Comparison of ENCODE assay signal across 8 cellular contexts in the genomic region with DNA sequence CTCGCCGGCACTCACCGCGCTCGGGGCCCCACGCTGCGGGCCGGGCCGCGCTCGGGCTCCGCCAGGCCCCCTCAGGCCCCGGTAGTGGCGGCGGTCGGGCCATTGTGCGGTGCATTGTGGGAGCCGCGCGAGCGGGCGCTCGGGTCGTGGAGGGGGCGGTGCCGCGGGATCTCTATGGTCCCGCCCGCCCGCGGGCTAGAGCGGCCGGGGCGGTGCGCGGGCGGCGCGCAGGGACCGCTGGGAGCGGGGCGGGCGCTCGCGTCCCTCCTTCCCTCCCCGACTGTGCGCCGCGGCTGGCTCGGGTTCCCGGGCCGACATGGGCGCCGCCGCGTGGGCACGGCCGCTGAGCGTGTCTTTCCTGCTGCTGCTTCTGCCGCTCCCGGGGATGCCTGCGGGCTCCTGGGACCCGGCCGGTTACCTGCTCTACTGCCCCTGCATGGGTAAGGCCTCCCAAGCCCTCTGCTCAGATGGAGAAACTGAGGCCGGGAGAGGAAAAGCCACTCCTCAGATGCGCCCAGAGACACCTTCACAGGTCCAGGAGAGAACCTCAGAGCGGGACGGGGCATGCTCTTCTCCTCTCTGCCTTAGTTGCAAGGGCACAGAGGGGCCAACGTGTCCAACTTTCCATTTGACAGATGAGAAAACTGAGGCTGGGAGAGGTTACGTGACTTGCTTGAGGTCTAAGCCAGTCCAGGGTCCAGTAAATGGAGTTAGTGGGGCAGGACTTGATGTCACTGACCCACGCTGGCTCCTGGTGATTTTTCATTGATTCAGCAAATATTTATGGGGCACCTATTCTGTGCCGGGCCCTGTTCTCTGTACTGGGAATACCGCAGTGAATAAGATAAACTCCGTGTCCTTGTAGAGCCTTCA. TPM values are rescaled to one million over a fixed set of nuclear protein-coding genes. Genes with fewer than 3 reads are reported as not detected.
A peak's percentile ranks its signal among the peaks of the same experiment; 100 is the strongest.
DNase-seq lines count a peak whose midpoint lies in the region; TF ChIP-seq lines count a peak whose summit lies in the region.

A gene with protein sequence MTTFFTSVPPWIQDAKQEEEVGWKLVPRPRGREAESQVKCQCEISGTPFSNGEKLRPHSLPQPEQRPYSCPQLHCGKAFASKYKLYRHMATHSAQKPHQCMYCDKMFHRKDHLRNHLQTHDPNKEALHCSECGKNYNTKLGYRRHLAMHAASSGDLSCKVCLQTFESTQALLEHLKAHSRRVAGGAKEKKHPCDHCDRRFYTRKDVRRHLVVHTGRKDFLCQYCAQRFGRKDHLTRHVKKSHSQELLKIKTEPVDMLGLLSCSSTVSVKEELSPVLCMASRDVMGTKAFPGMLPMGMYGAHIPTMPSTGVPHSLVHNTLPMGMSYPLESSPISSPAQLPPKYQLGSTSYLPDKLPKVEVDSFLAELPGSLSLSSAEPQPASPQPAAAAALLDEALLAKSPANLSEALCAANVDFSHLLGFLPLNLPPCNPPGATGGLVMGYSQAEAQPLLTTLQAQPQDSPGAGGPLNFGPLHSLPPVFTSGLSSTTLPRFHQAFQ (minus strand): TSS at position 118 of the 873 bp plus-strand sequence. CDS start 5,565 bp downstream, outside the sequence.
Gene POFUT1, plus strand, starts transcription at position 255 of the 873 bp plus-strand sequence. Its CDS starts 62 bp downstream, at position 317.

- TF ChIP-seq POLR2A in Raji (IDR thresholded peaks at IDR 0.05; ENCODE audit: insufficient read depth, low read depth, low read length), result peak; percentile 95

- peak within 1 kb of the TSS; percentile 92 for H3K27ac Mint-ChIP-seq in neural progenitor cell

- H3K27me3 Mint-ChIP-seq in neural progenitor cell (ENCODE audit: insufficient read depth, low read depth), result peaks cover 7% of the 10 kb centered on the region

- H3K27ac ChIP-seq in neural progenitor cell (peak within 1 kb of the TSS; percentile 90), stomach smooth muscle (ENCODE audit: low read length) (peak within 1 kb of the TSS; percentile 70)

- H3K4me1 Mint-ChIP-seq in neural progenitor cell, result peaks cover 58% of the 10 kb centered on the region

- H3K4me2 ChIP-seq in neural progenitor cell, result peak within 1 kb of the TSS; percentile 92

- TF ChIP-seq CTCF in fibroblast of villous mesenchyme (IDR thresholded peaks at IDR 0.05; ENCODE audit: insufficient read depth, low read depth, low read length) (no peak), neural progenitor cell (IDR thresholded peaks at IDR 0.05) (peak; percentile 41)

- H3K4me3 Mint-ChIP-seq in neural progenitor cell, result peak within 1 kb of the TSS; percentile 97

- H3K9me3 ChIP-seq in neural progenitor cell (ENCODE audit: low read depth) (no peaks in the 10 kb centered on the region), stomach smooth muscle (ENCODE audit: control insufficient read depth in 2 of 2, low read length in 2 of 2) (no peaks in the 10 kb centered on the region)

- peaks cover 27% of the 10 kb centered on the region for H3F3A ChIP-seq in neural progenitor cell (ENCODE audit: low read depth)

- H3K36me3 Mint-ChIP-seq in neural progenitor cell, result peaks cover 4% of the 10 kb centered on the region

- peaks cover 30% of the 10 kb centered on the region for H3K4me1 ChIP-seq in neural progenitor cell
- H3K4me1 ChIP-seq in stomach smooth muscle (ENCODE audit: control insufficient read depth, insufficient read depth, low read length), result peaks cover 51% of the 10 kb centered on the region

- H2AFZ ChIP-seq in neural progenitor cell (replicated peaks), result peak within 1 kb of the TSS; percentile 87

- H3K4me3 ChIP-seq in fibroblast of villous mesenchyme (ENCODE audit: low read depth, low read length) (peak within 1 kb of the TSS; percentile 94), neural progenitor cell (peak within 1 kb of the TSS; percentile 95), stomach smooth muscle (ENCODE audit: low read length in 2 of 2) (peak within 1 kb of the TSS; percentile 99 to 100)

- DNase-seq in G401 (ENCODE audit: low spot score) (peak; percentile 85), GOT3 (lab: John Stamatoyannopoulos, UW) (peak; percentile 80), LHCN-M2 (ENCODE audit: low read depth) (peak; percentile 82), fibroblast of villous mesenchyme (ENCODE audit: low read depth) (peak; percentile 84), neural progenitor cell (ENCODE audit: low spot score) (peak; percentile 96)
- DNase-seq in activated effector memory CD4-positive, alpha-beta T cell treated with Interleukin-2 at 50 U/mL for 16 hours, result peak; percentile 87

- no peaks in the 10 kb centered on the region for H3K27me3 ChIP-seq in neural progenitor cell
- no peaks in the 10 kb centered on the region for H3K27me3 ChIP-seq in stomach smooth muscle (ENCODE audit: control insufficient read depth in 1 of 2, insufficient read depth in 2 of 2, low read length in 2 of 2)

- in situ Hi-C loops in G401 (cut with HindIII; ENCODE audit: low sequenced_read_pairs), result no loop called here

- H4K20me1 ChIP-seq in neural progenitor cell (ENCODE audit: low read depth), result peaks cover 43% of the 10 kb centered on the region

- no peaks in the 10 kb centered on the region for H3K9me3 Mint-ChIP-seq in neural progenitor cell

- peaks cover 61% of the 10 kb centered on the region for H3K79me2 ChIP-seq in neural progenitor cell (ENCODE audit: low read depth)

- H3K9ac ChIP-seq in neural progenitor cell, result peak within 1 kb of the TSS; percentile 92
- H3K9ac ChIP-seq in stomach smooth muscle (ENCODE audit: low read length in 2 of 2), result peak within 1 kb of the TSS; percentile 97 to 99

- H3K36me3 ChIP-seq in neural progenitor cell (no peaks in the 10 kb centered on the region), stomach smooth muscle (ENCODE audit: control insufficient read depth in 2 of 2, insufficient read depth in 2 of 2, low read length in 2 of 2) (peaks cover 12 to 16% of the 10 kb centered on the region in 2 donors)

RNA-seq across cellular contexts. Expression of the first gene that starts in this region (rescaled TPM):
- 1.3 and 3.6 TPM in 2 replicates for total RNA-seq in G401 (2014; rRNA removed; shearing (Covaris generic))
- total RNA-seq in LHCN-M2 (2014; rRNA removed) (3.3 and 4.6 TPM in 2 replicates), fibroblast of villous mesenchyme (3.9 and 4.3 TPM in 2 replicates), neural progenitor cell (ENCODE audit: low replicate concordance) (16.5 and 21.2 TPM in 2 replicates)
- 4.0 TPM for polyA plus RNA-seq in LHCN-M2 (2012)

RNA-seq across cellular contexts. Expression of gene POFUT1, which starts in this region (rescaled TPM):
- total RNA-seq in G401 (2014; rRNA removed; shearing (Covaris generic)), result 26.9 and 27.4 TPM in 2 replicates
- 59.4 and 64.4 TPM in 2 replicates for total RNA-seq in LHCN-M2 (2014; rRNA removed)
- 29.4 TPM for polyA plus RNA-seq in LHCN-M2 (2012)
- 43.2 and 50.1 TPM in 2 replicates for total RNA-seq in fibroblast of villous mesenchyme
- 22.3 and 23.5 TPM in 2 replicates for total RNA-seq in neural progenitor cell (ENCODE audit: low replicate concordance)

Comparison
In these comparisons a context has a peak if more than half of its experiments do, and no peak if none do; other contexts are left out.
1. Peak in every context shown above with its lines: DNase-seq, H3K4me3 ChIP-seq and H3K27ac ChIP-seq.